ENCODE assay signal across 8 cellular contexts in genomic region chr3:141405581-141405980, GRCh38. TPM values are rescaled to one million over a fixed set of nuclear protein-coding genes. Genes with fewer than 3 reads are reported as not detected.
A peak's percentile ranks its signal among the peaks of the same experiment; 100 is the strongest.
DNase-seq lines count a peak whose midpoint lies in the region; ATAC-seq and TF ChIP-seq lines count a peak whose summit lies in the region.
"Had no signal": no experiment of that assay in that cellular context is flagged by ENCODE, and none has a peak within 500 bp of the region (broad histone marks: within the 10 kb centered on the region; RNA-seq: fewer than 3 reads in every experiment).

No MANE protein-coding gene starts in this region.

- H3K27ac ChIP-seq in KMS-11 (peak overlapping the region; percentile 2; the same call in 1 of the 2 replicates), psoas muscle (peak overlapping the region; percentile 96)

- H3K36me3 Mint-ChIP-seq in effector memory CD8-positive, alpha-beta T cell (ENCODE audit: insufficient read depth) = peaks cover 44% of the 10 kb centered on the region

- H3K79me2 ChIP-seq in KMS-11 (ENCODE audit: insufficient read depth, low read depth) = peaks cover 95% of the 10 kb centered on the region

- peaks cover 44 to 67% of the 10 kb centered on the region in 2 donors for H3K4me1 Mint-ChIP-seq in effector memory CD8-positive, alpha-beta T cell (ENCODE audit: low read depth in 2 of 2)

- H3K4me1 ChIP-seq in KMS-11 (ENCODE audit: low read depth, poor library complexity, severe bottlenecking) (peaks cover 83% of the 10 kb centered on the region), psoas muscle (peaks cover 55% of the 10 kb centered on the region)

- TF ChIP-seq CTCF in KMS-11 (conservative IDR thresholded peaks at IDR 0.05; ENCODE audit: low read depth, low read length) (no peak), psoas muscle (IDR thresholded peaks at IDR 0.05) (no peak)

- H3K27me3 Mint-ChIP-seq in effector memory CD8-positive, alpha-beta T cell = no peaks in the 10 kb centered on the region

- H2AFZ ChIP-seq in KMS-11 (ENCODE audit: low read depth) = no peak overlapping the region

- WGBS in psoas muscle, 3 donors = 86 to 91% (median 88%) methylated on average over 4 of the region's 4 CpGs

- no peaks in the 10 kb centered on the region for H3K9me3 Mint-ChIP-seq in effector memory CD8-positive, alpha-beta T cell

- peak overlapping the region; percentile 36 to 52 for H3K27ac Mint-ChIP-seq in effector memory CD8-positive, alpha-beta T cell

- H3K4me3 ChIP-seq in KMS-11 (IDR thresholded peaks at IDR 0.05; ENCODE audit: insufficient read depth, low read depth, low read length) = no peak overlapping the region
- H3K4me3 ChIP-seq in psoas muscle = no peak overlapping the region

- no peak overlapping the region for H3K4me2 ChIP-seq in KMS-11

- DNase-seq in EH (ENCODE audit: low read depth) (peak; percentile 80), psoas muscle (no peak), HuH-7.5 (ENCODE audit: low spot score) (no peak), COLO668 (lab: John Stamatoyannopoulos, UW; ENCODE audit: unreplicated experiment) (no peak)
- no peak for DNase-seq in effector memory CD8-positive, alpha-beta T cell
- DNase-seq in stimulated activated CD4-positive, alpha-beta T cell treated with anti-CD3 and anti-CD28 coated beads, Interleukin-1b, Interleukin-23, amount 100 ng/mL, for 48 hours = no peak
- DNase-seq: NCI-H1694 had no signal

- peak overlapping the region; percentile 26 to 96 for H3K4me3 Mint-ChIP-seq in effector memory CD8-positive, alpha-beta T cell

- H3K36me3 ChIP-seq in KMS-11 (ENCODE audit: insufficient read depth) (peaks cover 56% of the 10 kb centered on the region), psoas muscle (ENCODE audit: insufficient read depth in 1 of 2, low read depth in 1 of 2) (peaks cover 8 to 30% of the 10 kb centered on the region in 2 donors)

- H3K9ac ChIP-seq in KMS-11 = no peak overlapping the region

- intact Hi-C loops in psoas muscle (cut with DNase I) = no loop called here

- no peaks in the 10 kb centered on the region for H3K27me3 ChIP-seq in KMS-11 (ENCODE audit: insufficient read depth, low read depth)
- H3K27me3 ChIP-seq in psoas muscle (ENCODE audit: insufficient read depth in 3 of 3, low read length in 2 of 3) = no peaks in the 10 kb centered on the region

- peaks cover 4% of the 10 kb centered on the region; the same call in 1 of the 2 replicates for H4K20me1 ChIP-seq in KMS-11 (ENCODE audit: insufficient read depth)

- no peak for ATAC-seq in effector memory CD8-positive, alpha-beta T cell (replicated peaks)
- no peak for ATAC-seq in psoas muscle

- no peaks in the 10 kb centered on the region for H3K9me3 ChIP-seq in psoas muscle

RNA-seq across cellular contexts. Expression of gene ZBTB38, which starts 37.3 kb away (rescaled TPM):
- 100 to 1,000 TPM in 1 of 4 donors, 10 to 100 TPM in 3; 56.7 to 212 (median 87.0) TPM for total RNA-seq in psoas muscle
- polyA plus RNA-seq in psoas muscle = 10 to 100 TPM; 24.2 to 61.7 (median 48.7) TPM
